Comparison of ENCODE assay signal across 3 cellular contexts in the genomic region with DNA sequence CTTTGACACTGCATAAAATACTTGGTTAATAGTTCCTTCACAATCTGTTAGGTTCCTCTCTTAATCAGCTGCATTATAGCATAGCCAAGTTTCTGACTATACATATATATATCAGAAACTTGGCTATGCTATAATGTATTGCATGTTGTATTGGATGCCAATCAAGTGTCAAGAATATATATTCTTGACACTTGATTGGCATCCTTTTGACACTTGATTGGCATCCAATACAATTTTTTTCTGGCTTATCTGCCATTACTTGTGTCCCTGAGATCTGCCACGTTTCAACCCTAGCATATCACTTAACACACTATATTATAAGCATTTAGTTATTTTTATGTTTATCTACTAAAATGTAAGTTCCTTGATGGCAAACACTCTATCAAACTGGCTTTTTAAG.
"Had no signal": no experiment of that assay in that cellular context is flagged by ENCODE, and none has a peak within 500 bp of the region (broad histone marks: within the 10 kb centered on the region; RNA-seq: fewer than 3 reads in every experiment).

No MANE protein-coding gene starts in this region.

- DNase-seq: GDM1, GF-D8 had no signal

- H3K4me3 ChIP-seq: GM12878 had no signal
